ENCODE assay signal across 8 cellular contexts in the genomic region with DNA sequence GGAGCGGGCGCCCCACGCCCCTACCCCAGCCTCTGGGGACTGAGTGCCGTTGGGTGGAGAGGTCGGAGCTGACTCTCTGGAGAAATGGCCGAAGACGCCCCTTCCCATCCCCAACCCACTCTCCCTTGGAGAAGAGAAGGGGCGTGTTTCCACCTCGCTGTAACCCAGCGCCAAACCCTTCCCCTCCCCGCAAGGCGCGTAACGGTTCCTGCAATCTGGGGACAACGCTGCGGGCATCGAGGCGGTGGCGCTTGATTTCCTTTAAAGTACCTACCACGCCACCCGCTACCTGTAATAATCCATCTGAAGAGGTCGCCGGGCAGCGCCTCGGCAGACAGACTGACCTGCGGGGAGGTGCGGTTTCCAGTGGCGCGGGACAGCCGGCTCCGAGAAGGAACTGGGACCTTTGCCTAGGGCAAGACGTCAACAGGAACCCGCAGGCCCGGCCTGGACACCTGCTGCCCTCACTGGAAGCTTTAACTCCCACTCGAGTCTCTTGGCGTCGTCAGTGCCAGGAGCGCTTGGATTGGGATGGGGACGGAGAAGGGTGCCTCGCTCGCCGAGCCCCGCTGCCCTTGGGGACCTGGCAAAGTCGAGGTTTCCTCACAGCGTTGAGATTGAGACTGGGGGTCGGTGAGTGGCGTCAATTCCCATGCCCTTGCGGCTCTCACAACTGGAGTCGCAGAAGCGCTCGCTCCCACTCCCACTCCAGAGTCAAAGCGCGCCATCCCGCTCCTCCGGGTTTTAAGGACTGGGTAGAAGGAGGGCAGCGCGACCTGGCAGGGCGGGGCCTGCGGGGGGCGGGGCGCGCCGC. TPM values are rescaled to one million over a fixed set of nuclear protein-coding genes. Genes with fewer than 3 reads are reported as not detected.
DNase-seq lines count a peak whose midpoint lies in the region; ATAC-seq, FAIRE-seq and TF ChIP-seq lines count a peak whose summit lies in the region.

A gene (minus strand): TSS at position 716 of the 814 bp plus-strand sequence. CDS start 763 bp downstream, outside the sequence.

- H2AFZ ChIP-seq in PC-9, result peak within 1 kb of the TSS; percentile 79

- H3K79me2 ChIP-seq in PC-9 (ENCODE audit: low read depth), result peaks cover 71% of the 10 kb centered on the region

- no peaks in the 10 kb centered on the region for H3K9me2 ChIP-seq in PC-9 (ENCODE audit: insufficient read depth)

- H3F3A ChIP-seq in PC-9 (ENCODE audit: insufficient read depth, low read depth), result peaks cover 40% of the 10 kb centered on the region

- H3K27ac ChIP-seq in AG04450 (ENCODE audit: low read depth, low read length) (no peak within 1 kb of the TSS), PC-9 (peak within 1 kb of the TSS; percentile 98), epithelial cell of prostate (peak within 1 kb of the TSS; percentile 60)

- no peak within 1 kb of the TSS for H3K27ac Mint-ChIP-seq in naive thymus-derived CD8-positive, alpha-beta T cell

- TSS peak; percentile 32 for BruUV-seq in PC-9 (replicated peaks; lab: Mats Ljungman, UMichigan)

- no peak for TF ChIP-seq CTCF in AG04450 (IDR thresholded peaks at IDR 0.05; ENCODE audit: low read depth, low read length)
- no peak for TF ChIP-seq CTCF in PC-9 (conservative IDR thresholded peaks at IDR 0.05)
- TF ChIP-seq CTCF in D721Med (IDR thresholded peaks at IDR 0.05; ENCODE audit: insufficient read depth, missing control alignments), result no peak

- no peak for FAIRE-seq in D721Med (lab: Jason Lieb, UNC)

- POLR2A ChIA-PET in AG04450 (lab: Yijun Ruan, JAX) (interaction anchor here (0.7 kb wide), 1 partner anchor 440 kb away, joined by 3 read pairs; no protein-coding TSS in a partner anchor), PC-9 (lab: Charles Lee; ENCODE audit: unreplicated experiment) (interaction anchor here (0.7 to 1.3 kb wide), 3 partner anchors 31 to 166 kb away, joined by 4 to 7 read pairs (median 5); no protein-coding TSS in a partner anchor)
- POLR2A ChIA-PET in naive thymus-derived CD8-positive, alpha-beta T cell (lab: Charles Lee), result no interaction called here

- H3K4me2 ChIP-seq in PC-9, result peak within 1 kb of the TSS; percentile 90

- H3K4me1 ChIP-seq in PC-9 (replicated peaks; ENCODE audit: insufficient read depth), result peaks cover 52% of the 10 kb centered on the region

- intact Hi-C loops in PC-9 (cut with micrococcal nuclease; ENCODE audit: unreplicated experiment), result loop anchor here (1.0 to 2.0 kb wide), 4 partner anchors 40 to 199 kb away; no protein-coding TSS in a partner anchor

- H3K27me3 Mint-ChIP-seq in naive thymus-derived CD8-positive, alpha-beta T cell, result peaks cover 25 to 54% (median 48%) of the 10 kb centered on the region in 5 donors

- DNase-seq in AG04450 (ENCODE audit: low read depth, low spot score), result no peak
- peak in 1 of 2 experiments; percentile 45 for DNase-seq in PC-9
- no peak for DNase-seq in epithelial cell of prostate (ENCODE audit: low read depth, low spot score)
- DNase-seq in naive thymus-derived CD8-positive, alpha-beta T cell, result no peak
- DNase-seq in D721Med (ENCODE audit: insufficient read length, low spot score), result no peak

- H3K36me3 Mint-ChIP-seq in naive thymus-derived CD8-positive, alpha-beta T cell, result peaks cover 0 to 3% (median 0%) of the 10 kb centered on the region in 3 donors

- H3K4me1 Mint-ChIP-seq in naive thymus-derived CD8-positive, alpha-beta T cell, result peaks cover 6 to 19% (median 14%) of the 10 kb centered on the region in 4 donors

- H3K4me3 ChIP-seq in AG04450 (ENCODE audit: low read depth, low read length), result peak within 1 kb of the TSS; percentile 53
- H3K4me3 ChIP-seq in PC-9, result peak within 1 kb of the TSS; percentile 69

- CTCF ChIA-PET in AG04450 (lab: Charles Lee), result interaction anchor here (0.8 to 1.4 kb wide), 10 partner anchors 16 to 661 kb away, joined by 3 to 8 read pairs (median 4); no protein-coding TSS in a partner anchor
- CTCF ChIA-PET in PC-9 (lab: Charles Lee), result interaction anchor here (0.7 to 1.6 kb wide), 9 partner anchors 20 to 199 kb away, joined by 3 to 21 read pairs (median 4); no protein-coding TSS in a partner anchor

- peaks cover 45% of the 10 kb centered on the region for H3K27me3 ChIP-seq in AG04450 (ENCODE audit: control insufficient read depth, insufficient read depth, low read length)
- H3K27me3 ChIP-seq in PC-9 (ENCODE audit: insufficient read depth, low read depth), result no peaks in the 10 kb centered on the region

- H3K4me3 Mint-ChIP-seq in naive thymus-derived CD8-positive, alpha-beta T cell, result peak within 1 kb of the TSS in 9 of 10 donors; percentile 24 to 76 (median 60)

- peak; percentile 15 for ATAC-seq in GM19438 (IDR thresholded peaks at IDR 0.05; ENCODE audit: low read depth, unreplicated experiment)
- no peak for ATAC-seq in naive thymus-derived CD8-positive, alpha-beta T cell
- ATAC-seq in HG03521 (IDR thresholded peaks at IDR 0.05; ENCODE audit: unreplicated experiment), result no peak
- no peak for ATAC-seq in HG03378 (IDR thresholded peaks at IDR 0.05; ENCODE audit: unreplicated experiment)

- peaks cover 6% of the 10 kb centered on the region; the same call in 1 of the 2 replicates for H3K36me3 ChIP-seq in PC-9 (ENCODE audit: low read depth)

- H3K9me3 ChIP-seq in AG04450 (ENCODE audit: control insufficient read depth, insufficient read depth, low read length) (peaks cover 19% of the 10 kb centered on the region; the same call in 1 of the 2 replicates), PC-9 (ENCODE audit: insufficient read depth, low read depth) (no peaks in the 10 kb centered on the region)

- 0 out of 2 replicates have a peak, but pooled peaks cover 4% of the 10 kb centered on the region for H4K20me1 ChIP-seq in PC-9 (ENCODE audit: insufficient read depth)

- no peaks in the 10 kb centered on the region for H3K9me3 Mint-ChIP-seq in naive thymus-derived CD8-positive, alpha-beta T cell

RNA-seq across cellular contexts. Expression of the gene that starts here (rescaled TPM):
- polyA plus RNA-seq in AG04450 (2011; rRNA removed), result 5.7 and 7.8 TPM in 2 replicates
- polyA minus RNA-seq in AG04450 (2011; rRNA and poly(A)+ RNA removed), result 10.8 and 15.2 TPM in 2 replicates
- total RNA-seq in PC-9 (2021), result 36.3 and 39.4 TPM in 2 replicates
- total RNA-seq in naive thymus-derived CD8-positive, alpha-beta T cell, result 1 to 10 TPM; 2.3 to 3.9 TPM
- polyA plus RNA-seq in naive thymus-derived CD8-positive, alpha-beta T cell, result under 1 TPM in 2 of 3 donors, not detected in 1; 0.10 to 0.14 TPM
